In genomic region chr10:70887804-70888800, GRCh38 we compare ENCODE assay signal across 8 cellular contexts. TPM values are rescaled to one million over a fixed set of nuclear protein-coding genes. Genes with fewer than 3 reads are reported as not detected.
A peak's percentile ranks its signal among the peaks of the same experiment; 100 is the strongest.
DNase-seq lines count a peak whose midpoint lies in the region; ATAC-seq, FAIRE-seq and TF ChIP-seq lines count a peak whose summit lies in the region.

TSS of gene PCBD1 (minus strand) at chr10:70888565. CDS start at chr10:70888533, 32 bp downstream.

- H3K27me3 ChIP-seq in Panc1 (ENCODE audit: control insufficient read depth, insufficient read depth, low read length) (no peaks in the 10 kb centered on the region), stomach (no peaks in the 10 kb centered on the region)

- in situ Hi-C loops in Panc1 (cut with HindIII; ENCODE audit: low pct_unique_long_range_greater_than_20kb, low sequenced_read_pairs) = no loop called here

- H3K4me1 ChIP-seq in Panc1 (ENCODE audit: control insufficient read depth, insufficient read depth, low read length) (peaks cover 13% of the 10 kb centered on the region), stomach (peaks cover 6 to 42% (median 32%) of the 10 kb centered on the region in 4 donors)

- ATAC-seq in HG03457 (IDR thresholded peaks at IDR 0.05; ENCODE audit: unreplicated experiment) = peak; percentile 55
- ATAC-seq in Panc1 = peak; percentile 93

- H3K27me3 Mint-ChIP-seq in neural crest cell (ENCODE audit: low read depth) = peaks cover 2% of the 10 kb centered on the region

- no TSS peak for BruUV-seq in Panc1 (replicated peaks; lab: Mats Ljungman, UMichigan)

- H3K9me3 Mint-ChIP-seq in neural crest cell = no peaks in the 10 kb centered on the region

- peak; percentile 81 for FAIRE-seq in GM19239 (lab: Jason Lieb, UNC)

- DNase-seq in GM19239 (ENCODE audit: insufficient read length, low spot score) (peak; percentile 78), Panc1 (ENCODE audit: low read depth, low spot score) (no peak), fibroblast of the conjunctiva (ENCODE audit: low read depth) (peak; percentile 40), neural crest cell (ENCODE audit: low read depth, low spot score) (peak; percentile 59), stomach (peak; percentile 86)
- peak; percentile 64 for DNase-seq in activated T-helper 9 cell treated with anti-CD3 and anti-CD28 coated beads, Interleukin-2, amount 50 U/mL, for 16 hours (ENCODE audit: low read depth)

- no peak for TF ChIP-seq EP300 in stomach (IDR thresholded peaks at IDR 0.05)

- H3K4me3 ChIP-seq in Panc1 (ENCODE audit: low read depth in 2 of 2, low read length in 2 of 2) = peak within 1 kb of the TSS; percentile 63 to 75
- H3K4me3 ChIP-seq in stomach = peak within 1 kb of the TSS; percentile 77 to 89 (median 85)

- peaks cover 2% of the 10 kb centered on the region; the same call in 1 of the 2 replicates for H3K36me3 ChIP-seq in Panc1 (ENCODE audit: control insufficient read depth, insufficient read depth, low read length)
- H3K36me3 ChIP-seq in stomach = peaks cover 13 to 29% (median 27%) of the 10 kb centered on the region in 4 donors

- no peaks in the 10 kb centered on the region for H3K9me3 ChIP-seq in Panc1 (ENCODE audit: control insufficient read depth, insufficient read depth, low read depth, low read length)
- H3K9me3 ChIP-seq in stomach = no peaks in the 10 kb centered on the region

- no peak within 1 kb of the TSS for H3K27ac Mint-ChIP-seq in neural crest cell (ENCODE audit: unreplicated experiment)

- POLR2A ChIA-PET in Panc1 (lab: Charles Lee) = no interaction called here

- peaks cover 4% of the 10 kb centered on the region for H3K36me3 Mint-ChIP-seq in neural crest cell (ENCODE audit: low read depth)

- intact Hi-C loops in Panc1 (cut with micrococcal nuclease; ENCODE audit: unreplicated experiment) = loop anchor here (10.0 kb wide), 1 partner anchor 423 kb away; no protein-coding TSS in a partner anchor
- intact Hi-C loops in stomach (cut with DNase I; ENCODE audit: low total_unique reads) = no loop called here

- peak within 1 kb of the TSS; percentile 89 for H3K4me3 Mint-ChIP-seq in neural crest cell

- WGBS in stomach, 5 donors = 1 to 2% (median 1%) methylated on average over 16 to 85 of the region's 85 CpGs

- H3K27ac ChIP-seq in C4-2B (peak within 1 kb of the TSS; percentile 95), Panc1 (ENCODE audit: low read length) (peak within 1 kb of the TSS; percentile 76), stomach (peak within 1 kb of the TSS; percentile 92 to 96 (median 94))

- no peak for TF ChIP-seq POLR2A in stomach (IDR thresholded peaks at IDR 0.05)

- peaks cover 22% of the 10 kb centered on the region for H3K4me1 Mint-ChIP-seq in neural crest cell

- CTCF ChIA-PET in Panc1 (lab: Charles Lee) = interaction anchor here (0.6 kb wide), 4 partner anchors 14 to 420 kb away, joined by 3 to 9 read pairs (median 5); no protein-coding TSS in a partner anchor

- TF ChIP-seq CTCF in C4-2B (conservative IDR thresholded peaks at IDR 0.05) (no peak; the same call in 1 of the 2 replicates), Panc1 (IDR thresholded peaks at IDR 0.05) (no peak), neural crest cell (conservative IDR thresholded peaks at IDR 0.05) (no peak), stomach (IDR thresholded peaks at IDR 0.05) (no peak)

RNA-seq across cellular contexts. Expression of gene PCBD1, which starts in this region (rescaled TPM):
- total RNA-seq in Panc1 (2021; ENCODE audit: unreplicated experiment) (122 TPM), neural crest cell (38.2 and 38.3 TPM in 2 replicates), stomach (10 to 100 TPM; 29.4 to 72.8 (median 52.1) TPM)
- polyA plus RNA-seq in Panc1 (2012; ENCODE audit: insufficient read length) = 139 TPM
- polyA plus RNA-seq in stomach = 100 to 1,000 TPM; 120 to 130 (median 129) TPM
